Comparison of ENCODE assay signal across 1 cellular context in genomic region chr19:55408320-55408836, GRCh38.
TF ChIP-seq lines count a peak whose summit lies in the region.

No MANE protein-coding gene starts in this region.

TF ChIP-seq in GM12878, 131 proteins besides CTCF, POLR2A, EP300 and RAD21 (continues in another document):
- no peak for TF ChIP-seq MYB (IDR thresholded peaks at IDR 0.05; ENCODE audit: borderline replicate concordance, low read depth, low read length)
- TF ChIP-seq CHD4 (IDR thresholded peaks at IDR 0.05): no peak
- TF ChIP-seq LARP7 (IDR thresholded peaks at IDR 0.05): no peak
- TF ChIP-seq SMAD1 (IDR thresholded peaks at IDR 0.05; ENCODE audit: low read depth, partially characterized antibody): no peak
- TF ChIP-seq ZNF274 (IDR thresholded peaks at IDR 0.05; ENCODE audit: insufficient read depth, insufficient read length): no peak
- TF ChIP-seq RFX5 (IDR thresholded peaks at IDR 0.05; ENCODE audit: low read depth, low read length): no peak
- peak; percentile 79; the same call in 1 of the 2 replicates for TF ChIP-seq ZNF217 (IDR thresholded peaks at IDR 0.05)
- no peak for TF ChIP-seq JUND (IDR thresholded peaks at IDR 0.05; ENCODE audit: low read depth, low read length)
- TF ChIP-seq STAT1 (conservative IDR thresholded peaks at IDR 0.05): no peak
- no peak for TF ChIP-seq SREBF2 (IDR thresholded peaks at IDR 0.05; ENCODE audit: low read length)
- TF ChIP-seq KLF5 (IDR thresholded peaks at IDR 0.05; ENCODE audit: partially characterized antibody): no peak
- no peak for TF ChIP-seq FOS (IDR thresholded peaks at IDR 0.05; ENCODE audit: borderline replicate concordance, extremely low read depth, insufficient read length)
- TF ChIP-seq MAX (IDR thresholded peaks at IDR 0.05; ENCODE audit: low read depth, low read length): no peak
- TF ChIP-seq EGR1 (IDR thresholded peaks at IDR 0.05; ENCODE audit: borderline replicate concordance in 1 of 2, low read depth in 2 of 2, low read length in 2 of 2): peak in 1 of 2 experiments; percentile 70; a peak in 2 of 3 replicates
- no peak for TF ChIP-seq SRF (IDR thresholded peaks at IDR 0.05; ENCODE audit: low read depth in 2 of 2, low read length in 2 of 2)
- peak; percentile 15 for TF ChIP-seq MXI1 (IDR thresholded peaks at IDR 0.05; ENCODE audit: low read depth, low read length)
- TF ChIP-seq RELB (IDR thresholded peaks at IDR 0.05; ENCODE audit: low read depth): 0 out of 2 replicates have a peak, but pooled peaks have one; percentile 30
- no peak for TF ChIP-seq MLLT1 (IDR thresholded peaks at IDR 0.05)
- no peak for TF ChIP-seq POLR2AphosphoS2 (IDR thresholded peaks at IDR 0.05; ENCODE audit: low read depth, low read length)
- peak; percentile 42 for TF ChIP-seq NFYA (IDR thresholded peaks at IDR 0.05; ENCODE audit: borderline replicate concordance, low read depth, low read length)
- TF ChIP-seq NR2C1 (IDR thresholded peaks at IDR 0.05): no peak
- no peak for TF ChIP-seq ATF2 (IDR thresholded peaks at IDR 0.05; ENCODE audit: low read length)
- TF ChIP-seq RELA (IDR thresholded peaks at IDR 0.05; ENCODE audit: borderline replicate concordance, partially characterized antibody): no peak
- no peak for TF ChIP-seq EZH2 (IDR thresholded peaks at IDR 0.05; ENCODE audit: borderline replicate concordance, control insufficient read depth, low read depth, low read length)
- 0 out of 2 replicates have a peak, but pooled peaks have one; percentile 3 for TF ChIP-seq CBX5 (IDR thresholded peaks at IDR 0.05; ENCODE audit: low read depth)
- no peak for TF ChIP-seq HSF1 (IDR thresholded peaks at IDR 0.05; ENCODE audit: low read depth, low read length)
- no peak for TF ChIP-seq ELK1 (IDR thresholded peaks at IDR 0.05; ENCODE audit: low read depth, low read length)
- no peak for TF ChIP-seq IKZF1 (conservative IDR thresholded peaks at IDR 0.05)
- TF ChIP-seq E4F1 (IDR thresholded peaks at IDR 0.05; ENCODE audit: borderline replicate concordance, partially characterized antibody): no peak
- TF ChIP-seq IRF3 (IDR thresholded peaks at IDR 0.05): no peak
- TF ChIP-seq E2F4 (IDR thresholded peaks at IDR 0.05; ENCODE audit: low read depth, low read length): no peak
- TF ChIP-seq POU2F2 (IDR thresholded peaks at IDR 0.05; ENCODE audit: borderline replicate concordance, low read depth, low read length): peak; percentile 97; the same call in 2 of the 3 replicates
- no peak for TF ChIP-seq CREB1 (IDR thresholded peaks at IDR 0.05; ENCODE audit: low read depth)
- no peak for TF ChIP-seq ZBTB40 (IDR thresholded peaks at IDR 0.05; ENCODE audit: borderline replicate concordance)
- TF ChIP-seq CHD1 (IDR thresholded peaks at IDR 0.05; ENCODE audit: low read depth, low read length): no peak
- 0 out of 2 replicates have a peak, but pooled peaks have one; percentile 1 for TF ChIP-seq RUNX3 (IDR thresholded peaks at IDR 0.05; ENCODE audit: low read length)
- TF ChIP-seq NKRF (conservative IDR thresholded peaks at IDR 0.05): 0 out of 2 replicates have a peak, but pooled peaks have one; percentile 24
- TF ChIP-seq HDGF (IDR thresholded peaks at IDR 0.05): no peak
